In genomic region chr18:23178201-23178600, GRCh38 we compare ENCODE assay signal across 17 cellular contexts. TPM values are rescaled to one million over a fixed set of nuclear protein-coding genes. Genes with fewer than 3 reads are reported as not detected.
DNase-seq lines count a peak whose midpoint lies in the region; ATAC-seq, FAIRE-seq and TF ChIP-seq lines count a peak whose summit lies in the region.
"Had no signal": no experiment of that assay in that cellular context is flagged by ENCODE, and none has a peak within 500 bp of the region (broad histone marks: within the 10 kb centered on the region; RNA-seq: fewer than 3 reads in every experiment).

No MANE protein-coding gene starts in this region.

- H3K4me3 Mint-ChIP-seq in neural progenitor cell = no peak overlapping the region

- H2AFZ ChIP-seq in endothelial cell of umbilical vein (ENCODE audit: low read depth, low read length) (no peak overlapping the region), neural progenitor cell (replicated peaks) (no peak overlapping the region)

- peaks cover 15% of the 10 kb centered on the region for H3K4me1 ChIP-seq in endothelial cell of umbilical vein (ENCODE audit: control insufficient read depth, extremely low read depth, insufficient read depth, low read length)
- H3K4me1 ChIP-seq in neural progenitor cell = peaks cover 8% of the 10 kb centered on the region
- peaks cover 0 to 21% (median 2%) of the 10 kb centered on the region in 9 donors for H3K4me1 ChIP-seq in heart right ventricle
- peaks cover 0 to 9% of the 10 kb centered on the region in 2 donors for H3K4me1 ChIP-seq in uterus
- H3K4me1 ChIP-seq: BE2C had no signal

- no peaks in the 10 kb centered on the region for H3F3A ChIP-seq in neural progenitor cell (ENCODE audit: low read depth)

- H3K79me2 ChIP-seq in endothelial cell of umbilical vein (ENCODE audit: control insufficient read depth, insufficient read depth, low read length) (peaks cover 29% of the 10 kb centered on the region), neural progenitor cell (ENCODE audit: low read depth) (no peaks in the 10 kb centered on the region)

- TF ChIP-seq POLR2A in endothelial cell of umbilical vein (IDR thresholded peaks at IDR 0.05; ENCODE audit: low read depth, low read length) (no peak), uterus (IDR thresholded peaks at IDR 0.05) (no peak)

- peaks cover 3% of the 10 kb centered on the region for H3K27me3 Mint-ChIP-seq in neural progenitor cell (ENCODE audit: insufficient read depth, low read depth)

- POLR2A ChIA-PET in endothelial cell of umbilical vein (lab: Charles Lee) = no interaction called here

- no TSS peak for BruUV-seq in endothelial cell of umbilical vein (replicated peaks; lab: Mats Ljungman, UMichigan)

- dilution Hi-C loops in endothelial cell of umbilical vein (cut with MboI; ENCODE audit: extremely low pct_ligation_motif_present, low sequenced_read_pairs) = no loop called here

- peaks cover 7% of the 10 kb centered on the region for H3K4me1 Mint-ChIP-seq in neural progenitor cell

- H3K27ac ChIP-seq in VCaP (peak overlapping the region; percentile 36), endothelial cell of umbilical vein (ENCODE audit: insufficient read depth, low read depth, low read length) (no peak overlapping the region), neural progenitor cell (no peak overlapping the region), heart right ventricle (no peak overlapping the region), uterus (peak overlapping the region in 1 of 2 donors; percentile 16)
- H3K27ac ChIP-seq: RWPE1 had no signal

- CTCF ChIA-PET in endothelial cell of umbilical vein (lab: Charles Lee) = interaction anchor here (2.4 kb wide), 1 partner anchor 11 kb away, joined by 7 read pairs; no protein-coding TSS in a partner anchor

- ATAC-seq in heart right ventricle (no peak), HG03354 (IDR thresholded peaks at IDR 0.05; ENCODE audit: poor library complexity, severe bottlenecking, unreplicated experiment) (no peak)
- ATAC-seq: SK-N-SH treated with all-trans-retinoic acid at 6 μM for 48 hours had no signal

- peaks cover 2% of the 10 kb centered on the region for H4K20me1 ChIP-seq in endothelial cell of umbilical vein (replicated peaks; ENCODE audit: control insufficient read depth, extremely low read depth, insufficient read depth, low read length)
- H4K20me1 ChIP-seq in neural progenitor cell (ENCODE audit: low read depth) = no peaks in the 10 kb centered on the region

- H3K4me3 ChIP-seq in endothelial cell of umbilical vein (replicated peaks in 1 of 3; ENCODE audit: insufficient read depth in 1 of 3, low read depth in 1 of 3, low read length in 3 of 3) (no peak overlapping the region), neural progenitor cell (no peak overlapping the region), heart right ventricle (no peak overlapping the region), uterus (no peak overlapping the region)

- 83 to 91% methylated on average over 7 of the region's 7 CpGs for WGBS in heart right ventricle, 2 donors

- H3K36me3 ChIP-seq in endothelial cell of umbilical vein (ENCODE audit: control insufficient read depth in 2 of 2, extremely low read depth in 1 of 2, insufficient read depth in 2 of 2, low read length in 2 of 2) (peaks cover 0 to 16% of the 10 kb centered on the region in 2 experiments), neural progenitor cell (no peaks in the 10 kb centered on the region), heart right ventricle (no peaks in the 10 kb centered on the region), uterus (no peaks in the 10 kb centered on the region)
- H3K36me3 ChIP-seq: BE2C had no signal

- no peaks in the 10 kb centered on the region for H3K9me1 ChIP-seq in endothelial cell of umbilical vein (replicated peaks; ENCODE audit: control insufficient read depth, extremely low read depth, insufficient read depth, low read length)

- peak overlapping the region; percentile 5 for H3K27ac Mint-ChIP-seq in neural progenitor cell

- H3K9me3 ChIP-seq in endothelial cell of umbilical vein (replicated peaks; ENCODE audit: control insufficient read depth, insufficient read depth, low read length) = no peaks in the 10 kb centered on the region
- H3K9me3 ChIP-seq in neural progenitor cell (ENCODE audit: low read depth) = no peaks in the 10 kb centered on the region
- no peaks in the 10 kb centered on the region for H3K9me3 ChIP-seq in heart right ventricle
- H3K9me3 ChIP-seq in uterus = no peaks in the 10 kb centered on the region
- H3K9me3 ChIP-seq: BE2C had no signal

- no peaks in the 10 kb centered on the region for H3K27me3 ChIP-seq in endothelial cell of umbilical vein (ENCODE audit: control insufficient read depth in 2 of 2, insufficient read depth in 2 of 2, low read length in 2 of 2)
- H3K27me3 ChIP-seq in neural progenitor cell = no peaks in the 10 kb centered on the region
- H3K27me3 ChIP-seq in heart right ventricle = no peaks in the 10 kb centered on the region
- H3K27me3 ChIP-seq in uterus = no peaks in the 10 kb centered on the region
- H3K27me3 ChIP-seq: BE2C had no signal

- DNase-seq in endothelial cell of umbilical vein (ENCODE audit: low read depth, low spot score) = no peak
- DNase-seq in neural progenitor cell (ENCODE audit: low spot score) = no peak
- DNase-seq in heart right ventricle = no peak
- no peak for DNase-seq in NCI-H226
- DNase-seq in uterus = no peak
- DNase-seq: BE2C, EL, KBM-7, NCI-H1436, NCI-H187 treated with DMSO at 0.1 percent for 48 hours, NCI-H2107, NCI-H2227 treated with DMSO at 0.1 percent for 48 hours, SHP77 treated with DMSO at 0.1 percent for 48 hours had no signal

- no peaks in the 10 kb centered on the region for H3K36me3 Mint-ChIP-seq in neural progenitor cell

- H3K4me2 ChIP-seq in endothelial cell of umbilical vein (ENCODE audit: insufficient read depth, low read length) (no peak overlapping the region), neural progenitor cell (no peak overlapping the region)

- no peaks in the 10 kb centered on the region for H3K9me3 Mint-ChIP-seq in neural progenitor cell

- peak; percentile 12 for FAIRE-seq in endothelial cell of umbilical vein (lab: Jason Lieb, UNC)

- no peak for TF ChIP-seq CTCF in VCaP (conservative IDR thresholded peaks at IDR 0.05)
- no peak for TF ChIP-seq CTCF in endothelial cell of umbilical vein (IDR thresholded peaks at IDR 0.05; ENCODE audit: extremely low read depth in 1 of 2, insufficient read depth in 1 of 2, low read depth in 1 of 2, low read length in 2 of 2)
- TF ChIP-seq CTCF in neural progenitor cell (IDR thresholded peaks at IDR 0.05) = no peak
- TF ChIP-seq CTCF in heart right ventricle (IDR thresholded peaks at IDR 0.05) = no peak
- no peak for TF ChIP-seq CTCF in uterus (IDR thresholded peaks at IDR 0.05)

- no peak overlapping the region for H3K9ac ChIP-seq in endothelial cell of umbilical vein (replicated peaks; ENCODE audit: extremely low read depth, insufficient read depth, low read length)
- no peak overlapping the region for H3K9ac ChIP-seq in neural progenitor cell

- intact Hi-C loops in endothelial cell of umbilical vein (cut with micrococcal nuclease) = no loop called here
- intact Hi-C loops in heart right ventricle (cut with DNase I) = loop anchor here in 1 of 10 donors (10.0 kb wide), 1 partner anchor 47 kb away; no protein-coding TSS in a partner anchor
- intact Hi-C loops in uterus (cut with DNase I; ENCODE audit: low total_unique reads) = no loop called here

TF ChIP-seq in endothelial cell of umbilical vein, 7 proteins besides CTCF, POLR2A, EP300 and RAD21:
- TF ChIP-seq MYC (IDR thresholded peaks at IDR 0.05; ENCODE audit: low read depth, low read length) (no peak), JUN (IDR thresholded peaks at IDR 0.05; ENCODE audit: borderline replicate concordance, insufficient read depth, insufficient read length, low read depth) (no peak), GATA2 (IDR thresholded peaks at IDR 0.05; ENCODE audit: insufficient read depth, insufficient read length, low read depth, low read length) (no peak), EZH2 (IDR thresholded peaks at IDR 0.05; ENCODE audit: borderline replicate concordance, low read depth, low read length, severe bottlenecking) (no peak), FOS (IDR thresholded peaks at IDR 0.05; ENCODE audit: borderline replicate concordance, insufficient read depth, low read length) (no peak), POLR2AphosphoS5 (IDR thresholded peaks at IDR 0.05; ENCODE audit: insufficient read depth, low read depth, low read length) (no peak)
- TF ChIP-seq, protein P1, sequence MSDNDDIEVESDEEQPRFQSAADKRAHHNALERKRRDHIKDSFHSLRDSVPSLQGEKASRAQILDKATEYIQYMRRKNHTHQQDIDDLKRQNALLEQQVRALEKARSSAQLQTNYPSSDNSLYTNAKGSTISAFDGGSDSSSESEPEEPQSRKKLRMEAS (IDR thresholded peaks at IDR 0.05; ENCODE audit: insufficient read depth, insufficient read length) = no peak

RNA-seq across cellular contexts. Expression of gene CABLES1, which starts 42.9 kb away (rescaled TPM):
- total RNA-seq in endothelial cell of umbilical vein (55.0 and 71.1 TPM in 2 replicates), neural progenitor cell (ENCODE audit: low replicate concordance) (2.8 and 3.7 TPM in 2 replicates), heart right ventricle (1 to 10 TPM; 1.0 to 2.2 (median 2.0) TPM), uterus (10 to 100 TPM in 1 of 4 donors, 1 to 10 TPM in 3; 8.5 to 12.6 (median 9.2) TPM)
- polyA plus RNA-seq in endothelial cell of umbilical vein (28.7 and 40.2 TPM in 2 replicates), heart right ventricle (1 to 10 TPM; 1.0 to 1.3 TPM)
- polyA plus RNA-seq in endothelial cell of umbilical vein (2011; cell fraction: cytosol; rRNA removed) = 46.8 and 51.2 TPM in 2 replicates
- polyA plus RNA-seq in endothelial cell of umbilical vein (2011; cell fraction: nucleus; rRNA removed) = 66.8 and 77.1 TPM in 2 replicates
- polyA plus RNA-seq in endothelial cell of umbilical vein (2012) = 66.6 TPM in 2 replicates
- 73.3 and 73.9 TPM in 2 replicates for polyA minus RNA-seq in endothelial cell of umbilical vein
- polyA minus RNA-seq in endothelial cell of umbilical vein (2011; cell fraction: cytosol; rRNA and poly(A)+ RNA removed) = 7.8 TPM
- 87.4 and 92.3 TPM in 2 replicates for polyA minus RNA-seq in endothelial cell of umbilical vein (2011; cell fraction: nucleus; rRNA and poly(A)+ RNA removed)
